In the genomic region with DNA sequence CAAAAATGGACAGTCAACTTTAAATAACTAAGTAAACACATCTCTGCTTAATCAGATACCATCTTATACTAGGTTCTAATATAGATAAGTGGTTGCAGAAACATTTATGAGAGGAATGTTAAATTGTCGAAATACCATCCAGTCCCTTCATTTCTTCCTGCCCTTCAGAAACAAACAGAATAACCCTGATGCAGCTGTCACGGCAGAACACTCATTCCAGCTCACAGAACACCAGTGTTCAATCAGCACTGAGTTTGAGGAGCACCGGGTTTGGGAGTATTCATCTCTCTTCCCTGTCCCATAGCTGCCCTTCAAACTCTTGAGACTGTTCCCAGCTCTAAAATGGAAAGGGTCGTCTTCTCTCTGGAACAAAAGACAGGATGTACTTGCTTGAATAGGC, we compare ENCODE assay signal across 1 cellular context.
TF ChIP-seq lines count a peak whose summit lies in the region.

No MANE protein-coding gene starts in this region.

TF ChIP-seq in WTC11, 78 proteins besides CTCF, POLR2A, EP300 and RAD21 (continued from another document):
- TF ChIP-seq, protein P1, sequence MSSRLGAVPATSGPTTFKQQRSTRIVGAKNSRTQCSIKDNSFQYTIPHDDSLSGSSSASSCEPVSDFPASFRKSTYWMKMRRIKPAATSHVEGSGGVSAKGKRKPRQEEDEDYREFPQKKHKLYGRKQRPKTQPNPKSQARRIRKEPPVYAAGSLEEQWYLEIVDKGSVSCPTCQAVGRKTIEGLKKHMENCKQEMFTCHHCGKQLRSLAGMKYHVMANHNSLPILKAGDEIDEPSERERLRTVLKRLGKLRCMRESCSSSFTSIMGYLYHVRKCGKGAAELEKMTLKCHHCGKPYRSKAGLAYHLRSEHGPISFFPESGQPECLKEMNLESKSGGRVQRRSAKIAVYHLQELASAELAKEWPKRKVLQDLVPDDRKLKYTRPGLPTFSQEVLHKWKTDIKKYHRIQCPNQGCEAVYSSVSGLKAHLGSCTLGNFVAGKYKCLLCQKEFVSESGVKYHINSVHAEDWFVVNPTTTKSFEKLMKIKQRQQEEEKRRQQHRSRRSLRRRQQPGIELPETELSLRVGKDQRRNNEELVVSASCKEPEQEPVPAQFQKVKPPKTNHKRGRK (CRISPR knock-in tag; IDR thresholded peaks at IDR 0.05; ENCODE audit: borderline replicate concordance), result no peak
- TF ChIP-seq, protein P2, sequence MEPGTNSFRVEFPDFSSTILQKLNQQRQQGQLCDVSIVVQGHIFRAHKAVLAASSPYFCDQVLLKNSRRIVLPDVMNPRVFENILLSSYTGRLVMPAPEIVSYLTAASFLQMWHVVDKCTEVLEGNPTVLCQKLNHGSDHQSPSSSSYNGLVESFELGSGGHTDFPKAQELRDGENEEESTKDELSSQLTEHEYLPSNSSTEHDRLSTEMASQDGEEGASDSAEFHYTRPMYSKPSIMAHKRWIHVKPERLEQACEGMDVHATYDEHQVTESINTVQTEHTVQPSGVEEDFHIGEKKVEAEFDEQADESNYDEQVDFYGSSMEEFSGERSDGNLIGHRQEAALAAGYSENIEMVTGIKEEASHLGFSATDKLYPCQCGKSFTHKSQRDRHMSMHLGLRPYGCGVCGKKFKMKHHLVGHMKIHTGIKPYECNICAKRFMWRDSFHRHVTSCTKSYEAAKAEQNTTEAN (CRISPR knock-in tag; IDR thresholded peaks at IDR 0.05), result no peak
- TF ChIP-seq, protein P3, sequence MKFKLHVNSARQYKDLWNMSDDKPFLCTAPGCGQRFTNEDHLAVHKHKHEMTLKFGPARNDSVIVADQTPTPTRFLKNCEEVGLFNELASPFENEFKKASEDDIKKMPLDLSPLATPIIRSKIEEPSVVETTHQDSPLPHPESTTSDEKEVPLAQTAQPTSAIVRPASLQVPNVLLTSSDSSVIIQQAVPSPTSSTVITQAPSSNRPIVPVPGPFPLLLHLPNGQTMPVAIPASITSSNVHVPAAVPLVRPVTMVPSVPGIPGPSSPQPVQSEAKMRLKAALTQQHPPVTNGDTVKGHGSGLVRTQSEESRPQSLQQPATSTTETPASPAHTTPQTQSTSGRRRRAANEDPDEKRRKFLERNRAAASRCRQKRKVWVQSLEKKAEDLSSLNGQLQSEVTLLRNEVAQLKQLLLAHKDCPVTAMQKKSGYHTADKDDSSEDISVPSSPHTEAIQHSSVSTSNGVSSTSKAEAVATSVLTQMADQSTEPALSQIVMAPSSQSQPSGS (CRISPR knock-in tag; IDR thresholded peaks at IDR 0.05; ENCODE audit: borderline replicate concordance, low read depth), result no peak
- TF ChIP-seq, protein P4, sequence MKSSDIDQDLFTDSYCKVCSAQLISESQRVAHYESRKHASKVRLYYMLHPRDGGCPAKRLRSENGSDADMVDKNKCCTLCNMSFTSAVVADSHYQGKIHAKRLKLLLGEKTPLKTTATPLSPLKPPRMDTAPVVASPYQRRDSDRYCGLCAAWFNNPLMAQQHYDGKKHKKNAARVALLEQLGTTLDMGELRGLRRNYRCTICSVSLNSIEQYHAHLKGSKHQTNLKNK (CRISPR knock-in tag; IDR thresholded peaks at IDR 0.05), result no peak
- TF ChIP-seq, protein P5, sequence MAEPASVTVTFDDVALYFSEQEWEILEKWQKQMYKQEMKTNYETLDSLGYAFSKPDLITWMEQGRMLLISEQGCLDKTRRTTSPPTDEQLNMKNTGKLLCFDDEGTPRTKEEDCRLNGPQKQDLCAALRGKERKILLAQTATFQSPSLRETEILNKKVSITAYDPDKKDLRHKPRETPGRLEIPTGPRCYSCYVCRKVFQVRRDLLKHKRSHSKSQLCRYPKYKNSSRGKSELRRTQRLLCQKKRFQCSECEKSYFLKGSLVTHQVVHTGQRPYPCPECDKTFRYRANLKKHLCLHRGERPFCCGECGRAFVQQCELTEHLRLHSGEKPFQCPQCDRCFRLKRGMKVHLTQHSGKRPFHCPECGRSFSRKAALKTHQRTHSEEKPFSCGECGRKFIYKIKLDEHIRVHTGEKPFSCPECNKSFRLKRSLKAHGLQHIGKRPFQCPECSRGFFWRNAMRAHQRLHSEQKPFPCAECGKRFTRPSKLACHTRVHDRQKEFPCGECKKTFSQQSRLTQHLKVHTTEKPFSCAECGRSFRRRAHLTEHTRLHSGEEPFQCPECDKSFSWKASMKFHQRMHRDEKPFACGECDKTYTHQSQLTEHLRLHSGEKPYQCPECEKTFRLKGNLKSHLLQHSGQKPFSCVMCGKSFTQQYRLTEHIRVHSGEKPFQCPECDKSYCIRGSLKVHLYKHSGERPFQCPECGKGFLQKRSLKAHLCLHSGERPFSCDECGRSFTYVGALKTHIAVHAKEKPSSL (CRISPR knock-in tag; conservative IDR thresholded peaks at IDR 0.05), result no peak
TF ChIP-seq in WTC11: peak in this region for 0.
